ENCODE assay signal across 18 cellular contexts in the genomic region with DNA sequence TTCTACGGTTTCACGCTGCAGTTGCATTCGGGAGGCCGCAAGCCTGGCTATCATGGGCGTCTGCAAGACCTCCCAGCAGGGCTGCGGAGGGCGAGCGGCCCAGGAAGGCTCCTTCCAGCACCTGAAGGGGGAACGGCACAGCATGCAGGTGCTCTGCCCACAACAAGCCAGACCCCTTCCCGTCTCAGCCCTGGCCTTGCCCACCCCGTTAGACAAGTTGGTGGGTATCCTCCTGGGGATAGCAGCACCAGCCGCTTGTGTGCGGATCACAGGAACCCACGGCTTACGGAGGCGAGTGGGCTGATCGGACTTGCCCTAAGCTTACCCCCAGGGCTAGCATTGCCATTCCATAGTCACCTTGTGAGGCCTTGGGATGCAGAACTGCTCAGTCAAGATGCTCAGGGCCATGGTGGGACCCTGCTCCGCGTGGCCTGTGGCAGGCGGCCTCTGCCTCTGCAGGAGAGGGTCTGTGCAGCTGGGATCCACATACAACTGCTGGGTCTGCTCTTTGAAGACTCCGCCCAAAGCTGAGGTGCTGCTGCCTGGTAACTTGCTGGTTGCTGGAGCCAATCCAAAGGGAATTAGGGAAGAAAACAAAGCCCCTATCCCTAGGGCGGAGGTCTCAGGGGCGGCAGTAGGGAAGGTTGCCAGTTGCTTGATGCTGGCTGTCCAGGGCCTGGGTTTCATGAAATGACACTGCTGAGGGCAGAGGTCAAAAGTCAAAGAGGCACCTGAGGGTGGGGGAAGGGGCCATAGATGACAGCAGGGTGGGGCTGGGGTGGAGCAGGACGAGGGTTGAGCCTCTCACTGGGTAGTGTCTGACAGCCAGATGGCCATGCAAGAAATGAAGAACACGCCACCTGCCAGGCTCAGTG. TPM values are rescaled to one million over a fixed set of nuclear protein-coding genes. Genes with fewer than 3 reads are reported as not detected.
DNase-seq lines count a peak whose midpoint lies in the region; ATAC-seq and TF ChIP-seq lines count a peak whose summit lies in the region.
"Had no signal": no experiment of that assay in that cellular context is flagged by ENCODE, and none has a peak within 500 bp of the region (broad histone marks: within the 10 kb centered on the region; RNA-seq: fewer than 3 reads in every experiment).

No MANE protein-coding gene starts in this region.

- H3K9me3 Mint-ChIP-seq in CD4-positive, alpha-beta T cell, result no peaks in the 10 kb centered on the region
- H3K9me3 Mint-ChIP-seq in T-cell (no peaks in the 10 kb centered on the region), natural killer cell (no peaks in the 10 kb centered on the region)
- H3K9me3 Mint-ChIP-seq: stimulated activated naive CD8-positive, alpha-beta T cell treated with anti-CD3 and anti-CD28 coated beads, Interleukin-15, Interleukin-2, amounts not matched to agents 100 ng/mL and 50 ng/mL, for 24 hours had no signal

- DNase-seq in CD4-positive, alpha-beta T cell, result no peak
- DNase-seq in T-cell (no peak), natural killer cell (no peak), GM13977 (ENCODE audit: low spot score) (no peak), islet precursor cell (no peak), RWPE1 (ENCODE audit: low spot score) (no peak)
- no peak for DNase-seq in activated CD8-positive, alpha-beta memory T cell treated with anti-CD3 and anti-CD28 coated beads, Interleukin-2, amount 50 U/mL, for 48 hours
- DNase-seq: AML-193; GDM1; midbrain; NCI-H510A treated with DMSO at 0.1 percent for 48 hours; stimulated activated CD4-positive, alpha-beta T cell treated with anti-CD3 and anti-CD28 coated beads, Interleukin-4, amount 100 ng/mL, for 4 hours had no signal

- peak overlapping the region; percentile 42 for H3K4me3 Mint-ChIP-seq in CD4-positive, alpha-beta T cell
- H3K4me3 Mint-ChIP-seq in T-cell (peak overlapping the region in 2 of 3 donors; percentile 70 to 87), natural killer cell (peak overlapping the region; percentile 91)

- CTCF ChIA-PET in CD4-positive, alpha-beta T cell (lab: Charles Lee), result no interaction called here
- CTCF ChIA-PET in HEK293 (lab: Yijun Ruan, JAX) (no interaction called here), T-cell (lab: Charles Lee) (no interaction called here), RWPE1 (lab: Yijun Ruan, JAX) (interaction anchor here (0.7 kb wide), 2 partner anchors 75 to 236 kb away, joined by 3 to 4 read pairs; no protein-coding TSS in a partner anchor)

- no peak for TF ChIP-seq CTCF in CD4-positive, alpha-beta T cell (IDR thresholded peaks at IDR 0.05)
- no peak for TF ChIP-seq CTCF in HEK293 (tag by site-specific recombination; IDR thresholded peaks at IDR 0.05)
- no peak for TF ChIP-seq CTCF in natural killer cell (IDR thresholded peaks at IDR 0.05)
- no peak for TF ChIP-seq CTCF in GM13977 (IDR thresholded peaks at IDR 0.05; ENCODE audit: extremely low read depth, insufficient read depth, missing control alignments)
- no peak for TF ChIP-seq CTCF in RWPE1 (conservative IDR thresholded peaks at IDR 0.05; ENCODE audit: low read depth)

- H3K27me3 ChIP-seq in CD4-positive, alpha-beta T cell (ENCODE audit: control insufficient read depth, insufficient read depth, low read length), result peaks cover 19% of the 10 kb centered on the region
- H3K27me3 ChIP-seq: esophagus muscularis mucosa had no signal

- in situ Hi-C loops in GM13977 (cut with MboI; ENCODE audit: low pct_unique_long_range_greater_than_20kb, low sequenced_read_pairs, unreplicated experiment), result no loop called here

- H3K4me1 ChIP-seq in HEK293 (ENCODE audit: control insufficient read depth, insufficient read depth, low read length), result no peaks in the 10 kb centered on the region

- H3K4me3 ChIP-seq in HEK293 (ENCODE audit: low read depth, low read length), result no peak overlapping the region

- H3K27ac ChIP-seq in CD4-positive, alpha-beta T cell (ENCODE audit: low read depth, low read length), result no peak overlapping the region
- H3K27ac ChIP-seq in HEK293 (ENCODE audit: extremely low read depth, low read depth, low read length), result no peak overlapping the region
- H3K27ac ChIP-seq in RWPE1, result no peak overlapping the region
- H3K27ac ChIP-seq: HL-60 had no signal

- peaks cover 22% of the 10 kb centered on the region for H3K27me3 Mint-ChIP-seq in CD4-positive, alpha-beta T cell
- H3K27me3 Mint-ChIP-seq in T-cell (peaks cover 10 to 51% of the 10 kb centered on the region in 2 donors), natural killer cell (ENCODE audit: low read depth in 2 of 2) (peaks cover 0 to 10% of the 10 kb centered on the region in 2 donors)

- H3K36me3 ChIP-seq in HEK293 (ENCODE audit: control insufficient read depth in 2 of 2, insufficient read depth in 1 of 2, low read length in 2 of 2), result no peaks in the 10 kb centered on the region
- H3K36me3 ChIP-seq: esophagus muscularis mucosa had no signal

- ATAC-seq in CD4-positive, alpha-beta T cell (ENCODE audit: poor library complexity), result no peak
- ATAC-seq in T-cell (replicated peaks in 1 of 4) (no peak), natural killer cell (no peak)

- intact Hi-C loops in CD4-positive, alpha-beta T cell (cut with DNase I, micrococcal nuclease), result loop anchor here in 1 of 2 experiments (10.0 kb wide), 1 partner anchor 52 kb away; no protein-coding TSS in a partner anchor
- intact Hi-C loops in natural killer cell (cut with micrococcal nuclease), result loop anchor here (5.0 kb wide), 1 partner anchor 41 kb away; no protein-coding TSS in a partner anchor

- POLR2A ChIA-PET in CD4-positive, alpha-beta T cell (lab: Charles Lee), result interaction anchor here (0.6 kb wide), 1 partner anchor 625 kb away, joined by 3 read pairs; no protein-coding TSS in a partner anchor
- POLR2A ChIA-PET in HEK293 (lab: Yijun Ruan, JAX) (no interaction called here), T-cell (lab: Charles Lee) (no interaction called here), RWPE1 (lab: Yijun Ruan, JAX; ENCODE audit: low non-redundant PET) (no interaction called here)

- no peaks in the 10 kb centered on the region for H3K9me3 ChIP-seq in CD4-positive, alpha-beta T cell (ENCODE audit: control insufficient read depth, low read length)
- no peaks in the 10 kb centered on the region for H3K9me3 ChIP-seq in HEK293 (ENCODE audit: control insufficient read depth, insufficient read depth, low read depth, low read length)
- H3K9me3 ChIP-seq: esophagus muscularis mucosa had no signal

- peaks cover 46% of the 10 kb centered on the region for H3K4me1 Mint-ChIP-seq in CD4-positive, alpha-beta T cell (ENCODE audit: low read depth)
- H3K4me1 Mint-ChIP-seq in T-cell, result peaks cover 32 to 40% (median 33%) of the 10 kb centered on the region in 3 donors
- peaks cover 33 to 47% of the 10 kb centered on the region in 2 donors for H3K4me1 Mint-ChIP-seq in natural killer cell

- H3K27ac Mint-ChIP-seq in CD4-positive, alpha-beta T cell, result no peak overlapping the region
- H3K27ac Mint-ChIP-seq in T-cell (no peak overlapping the region), natural killer cell (peak overlapping the region in 1 of 2 donors; percentile 82)
- H3K27ac Mint-ChIP-seq: stimulated activated naive CD8-positive, alpha-beta T cell treated with anti-CD3 and anti-CD28 coated beads, Interleukin-15, Interleukin-2, amounts not matched to agents 100 ng/mL and 50 ng/mL, for 24 hours had no signal

- H3K36me3 Mint-ChIP-seq in CD4-positive, alpha-beta T cell (ENCODE audit: low read depth), result no peaks in the 10 kb centered on the region
- H3K36me3 Mint-ChIP-seq in T-cell, result no peaks in the 10 kb centered on the region
- H3K36me3 Mint-ChIP-seq in natural killer cell, result no peaks in the 10 kb centered on the region

TF ChIP-seq in HEK293, 187 proteins besides CTCF, POLR2A, EP300 and RAD21:
- TF ChIP-seq KLF1 (tag by site-specific recombination; IDR thresholded peaks at IDR 0.05), result peak; percentile 87
- no peak for TF ChIP-seq ZBTB7A (tag by site-specific recombination; IDR thresholded peaks at IDR 0.05; ENCODE audit: low read depth)
- TF ChIP-seq PATZ1 (tag by site-specific recombination; IDR thresholded peaks at IDR 0.05), result 0 out of 2 replicates have a peak, but pooled peaks have one; percentile 36
- peak; percentile 72 for TF ChIP-seq ZIC2 (tag by site-specific recombination; IDR thresholded peaks at IDR 0.05)
- TF ChIP-seq ZNF423 (tag by site-specific recombination; IDR thresholded peaks at IDR 0.05), result peak; percentile 17; the same call in 1 of the 2 replicates
- TF ChIP-seq KLF16 (tag by site-specific recombination; IDR thresholded peaks at IDR 0.05), result no peak
- peak; percentile 25 for TF ChIP-seq ZBTB17 (tag by site-specific recombination; IDR thresholded peaks at IDR 0.05)
- TF ChIP-seq ZFHX2 (tag by site-specific recombination; conservative IDR thresholded peaks at IDR 0.05), result peak; percentile 50

RNA-seq across cellular contexts. Expression of gene OSBPL5, which starts 1.4 kb away (rescaled TPM):
- 1 to 10 TPM; 6.7 to 9.1 TPM for total RNA-seq in CD4-positive, alpha-beta T cell
- total RNA-seq in T-cell (10 to 100 TPM; 11.2 to 41.5 (median 20.9) TPM), natural killer cell (100 to 1,000 TPM; 375 to 522 (median 377) TPM)

RNA-seq across cellular contexts. Expression of gene MRGPRG, which starts 52.1 kb away (rescaled TPM):
- not detected for total RNA-seq in CD4-positive, alpha-beta T cell
- total RNA-seq in T-cell, result not detected
- total RNA-seq in natural killer cell, result not detected
- total RNA-seq: esophagus muscularis mucosa, M059J, pulmonary artery endothelial cell had no signal

Comparison
In these comparisons a context has a peak if more than half of its experiments do, and no peak if none do; other contexts are left out.
1. RNA of gene OSBPL5, which starts 1.4 kb away (total RNA-seq): 375 to 522 TPM in natural killer cell; 11.2 to 41.5 TPM in T-cell and 6.7 to 9.1 TPM in CD4-positive, alpha-beta T cell; every median in the first group is over 4 times any median in the second.
2. Peak in every context shown above with its lines, with median percentiles within 50 percentile points of each other: H3K4me3 Mint-ChIP-seq.